Comparison of ENCODE assay signal across 17 cellular contexts in genomic region chr3:29694331-29694730, GRCh38.
DNase-seq lines count a peak whose midpoint lies in the region; ATAC-seq and TF ChIP-seq lines count a peak whose summit lies in the region.
"Had no signal": no experiment of that assay in that cellular context is flagged by ENCODE, and none has a peak within 500 bp of the region (broad histone marks: within the 10 kb centered on the region; RNA-seq: fewer than 3 reads in every experiment).

No MANE protein-coding gene starts in this region.

- H3K27me3 Mint-ChIP-seq in osteocyte (ENCODE audit: unreplicated experiment): no peaks in the 10 kb centered on the region
- H3K27me3 Mint-ChIP-seq: activated T-helper 17 cell treated with anti-CD3 and anti-CD28 coated beads, Interleukin-2, amount 50 U/mL, for 72 hours; naive B cell had no signal

- H3K4me1 ChIP-seq in ACC112 (ENCODE audit: control insufficient read depth, insufficient read depth, low read length, unreplicated experiment): peaks cover 67% of the 10 kb centered on the region
- H3K4me1 ChIP-seq in Panc1 (ENCODE audit: control insufficient read depth, insufficient read depth, low read length): no peaks in the 10 kb centered on the region; the same call in 1 of the 2 replicates

- in situ Hi-C loops in Panc1 (cut with HindIII; ENCODE audit: low pct_unique_long_range_greater_than_20kb, low sequenced_read_pairs): no loop called here

- CTCF ChIA-PET in Panc1 (lab: Charles Lee): no interaction called here

- H3K9me3 Mint-ChIP-seq in osteocyte (ENCODE audit: unreplicated experiment): no peaks in the 10 kb centered on the region
- H3K9me3 Mint-ChIP-seq: activated CD4-positive, alpha-beta memory T cell treated with anti-CD3 and anti-CD28 coated beads, Interleukin-2, amount 10 ng/mL, durations not matched to agents 7 days and 5 days; activated T-helper 17 cell treated with anti-CD3 and anti-CD28 coated beads, Interleukin-2, amount 50 U/mL, for 72 hours; naive B cell; stimulated activated naive CD8-positive, alpha-beta T cell treated with anti-CD3 and anti-CD28 coated beads, Interleukin-15, Interleukin-2, amounts not matched to agents 100 ng/mL and 50 ng/mL, for 24 hours had no signal

- BruUV-seq in Panc1 (replicated peaks; lab: Mats Ljungman, UMichigan): no TSS peak

- H3K36me3 ChIP-seq in ACC112 (ENCODE audit: insufficient read depth, low read length) (peaks cover 6% of the 10 kb centered on the region; the same call in 1 of the 2 replicates), Panc1 (ENCODE audit: control insufficient read depth, insufficient read depth, low read length) (no peaks in the 10 kb centered on the region)
- H3K36me3 ChIP-seq: HAP-1 had no signal

- H3K27me3 ChIP-seq in ACC112 (ENCODE audit: insufficient read depth, low read length) (no peaks in the 10 kb centered on the region), Panc1 (ENCODE audit: control insufficient read depth, insufficient read depth, low read length) (no peaks in the 10 kb centered on the region)

- peak; percentile 38; the same call in 1 of the 2 replicates for ATAC-seq in Panc1
- no peak for ATAC-seq in HG02798 (IDR thresholded peaks at IDR 0.05; ENCODE audit: poor library complexity, unreplicated experiment)
- ATAC-seq in GM21447 (IDR thresholded peaks at IDR 0.05; ENCODE audit: unreplicated experiment): no peak
- ATAC-seq: activated T-helper 17 cell treated with anti-CD3 and anti-CD28 coated beads, Interleukin-2, amount 50 U/mL, for 72 hours; sciatic nerve had no signal

- H3K4me3 Mint-ChIP-seq in osteocyte (ENCODE audit: unreplicated experiment): peak overlapping the region; percentile 20
- H3K4me3 Mint-ChIP-seq: activated CD4-positive, alpha-beta memory T cell treated with anti-CD3 and anti-CD28 coated beads, Interleukin-2, amount 10 ng/mL, durations not matched to agents 7 days and 5 days; activated T-helper 17 cell treated with anti-CD3 and anti-CD28 coated beads, Interleukin-2, amount 50 U/mL, for 72 hours; naive B cell; stimulated activated naive CD8-positive, alpha-beta T cell treated with anti-CD3 and anti-CD28 coated beads, Interleukin-15, Interleukin-2, amounts not matched to agents 100 ng/mL and 50 ng/mL, for 24 hours had no signal

- intact Hi-C loops in Panc1 (cut with micrococcal nuclease; ENCODE audit: unreplicated experiment): no loop called here

- no peak for TF ChIP-seq CTCF in Panc1 (IDR thresholded peaks at IDR 0.05)
- TF ChIP-seq CTCF in osteocyte (IDR thresholded peaks at IDR 0.05): no peak

- no peaks in the 10 kb centered on the region for H3K9me3 ChIP-seq in Panc1 (ENCODE audit: control insufficient read depth, insufficient read depth, low read depth, low read length)
- H3K9me3 ChIP-seq: HAP-1 had no signal

- H3K27ac ChIP-seq in ACC112 (ENCODE audit: low read depth, low read length) (peak overlapping the region; percentile 99), Panc1 (ENCODE audit: low read length) (0 out of 2 replicates have a peak overlapping the region, but pooled peaks have one; percentile 10), epithelial cell of prostate (peak overlapping the region; percentile 91)

- peaks cover 6% of the 10 kb centered on the region for H3K79me2 ChIP-seq in ACC112 (ENCODE audit: control insufficient read depth, insufficient read depth, low read length, unreplicated experiment)

- DNase-seq in Panc1 (ENCODE audit: low read depth, low spot score): no peak
- DNase-seq in epithelial cell of prostate (ENCODE audit: low read depth, low spot score): no peak
- no peak for DNase-seq in osteocyte (ENCODE audit: extremely low spot score, unreplicated experiment)
- DNase-seq in DMS79 treated with DMSO at 0.1 percent for 48 hours (lab: John Stamatoyannopoulos, UW): no peak
- DNase-seq in NCI-H2081 (lab: John Stamatoyannopoulos, UW): no peak
- DNase-seq: activated CD4-positive, alpha-beta memory T cell treated with anti-CD3 and anti-CD28 coated beads, Interleukin-2, amount 10 ng/mL, durations not matched to agents 7 days and 5 days; anterior cingulate cortex; naive B cell; NCI-H187 treated with DMSO at 0.1 percent for 48 hours; SHP77 had no signal

- peak overlapping the region; percentile 55 for H3K4me3 ChIP-seq in ACC112 (ENCODE audit: low read depth, low read length)
- H3K4me3 ChIP-seq in Panc1 (ENCODE audit: low read depth in 2 of 2, low read length in 2 of 2): no peak overlapping the region
- H3K4me3 ChIP-seq: HAP-1 had no signal

- peak overlapping the region; percentile 96 for H3K27ac Mint-ChIP-seq in osteocyte (ENCODE audit: unreplicated experiment)
- H3K27ac Mint-ChIP-seq: activated CD4-positive, alpha-beta memory T cell treated with anti-CD3 and anti-CD28 coated beads, Interleukin-2, amount 10 ng/mL, durations not matched to agents 7 days and 5 days; activated T-helper 17 cell treated with anti-CD3 and anti-CD28 coated beads, Interleukin-2, amount 50 U/mL, for 72 hours; naive B cell; stimulated activated naive CD8-positive, alpha-beta T cell treated with anti-CD3 and anti-CD28 coated beads, Interleukin-15, Interleukin-2, amounts not matched to agents 100 ng/mL and 50 ng/mL, for 24 hours had no signal

- H2AFZ ChIP-seq in ACC112 (ENCODE audit: low read length, unreplicated experiment): no peak overlapping the region

- H3K36me3 Mint-ChIP-seq in osteocyte (ENCODE audit: unreplicated experiment): peaks cover 6% of the 10 kb centered on the region
- H3K36me3 Mint-ChIP-seq: naive B cell had no signal

- POLR2A ChIA-PET in Panc1 (lab: Charles Lee): no interaction called here

- peaks cover 77% of the 10 kb centered on the region for H3K4me1 Mint-ChIP-seq in osteocyte (ENCODE audit: unreplicated experiment)
- H3K4me1 Mint-ChIP-seq: activated CD4-positive, alpha-beta memory T cell treated with anti-CD3 and anti-CD28 coated beads, Interleukin-2, amount 10 ng/mL, durations not matched to agents 7 days and 5 days; activated T-helper 17 cell treated with anti-CD3 and anti-CD28 coated beads, Interleukin-2, amount 50 U/mL, for 72 hours; naive B cell had no signal

Comparison
In these comparisons a context has a peak if more than half of its experiments do, and no peak if none do; other contexts are left out.
1. H3K27ac ChIP-seq: peak in every context shown above with its lines; median percentile 99 in ACC112; 91 in epithelial cell of prostate; 10 in Panc1.